In the genomic region with DNA sequence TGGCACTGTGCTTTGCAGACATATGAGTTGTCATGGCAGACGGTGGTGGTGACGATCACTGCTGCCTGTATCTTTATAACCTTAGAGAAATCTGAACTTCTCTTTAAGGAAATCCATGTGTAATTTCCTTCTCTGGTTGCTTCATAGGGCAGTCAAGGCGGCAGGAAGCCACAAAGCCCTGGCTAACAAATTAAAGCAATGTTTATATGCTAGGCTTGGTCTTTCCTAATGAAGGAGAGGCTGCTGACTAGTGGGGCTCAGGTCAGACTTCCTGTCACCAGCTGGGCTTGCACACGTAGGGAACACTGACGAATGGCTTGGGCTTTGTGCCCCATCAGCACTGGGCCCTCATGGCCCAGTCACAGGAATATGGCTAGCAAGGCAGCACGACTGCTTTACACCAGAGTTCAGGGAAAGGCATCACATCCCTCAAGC, we compare ENCODE assay signal across 12 cellular contexts. TPM values are rescaled to one million over a fixed set of nuclear protein-coding genes. Genes with fewer than 3 reads are reported as not detected.
DNase-seq lines count a peak whose midpoint lies in the region; ATAC-seq and TF ChIP-seq lines count a peak whose summit lies in the region.
"Had no signal": no experiment of that assay in that cellular context is flagged by ENCODE, and none has a peak within 500 bp of the region (broad histone marks: within the 10 kb centered on the region; RNA-seq: fewer than 3 reads in every experiment).

No MANE protein-coding gene starts in this region.

- H3K4me3 ChIP-seq in right cardiac atrium (ENCODE audit: low read length) = no peak overlapping the region
- no peak overlapping the region for H3K4me3 ChIP-seq in transverse colon
- H3K4me3 ChIP-seq in CD8-positive, alpha-beta memory T cell (ENCODE audit: low read length) = no peak overlapping the region
- H3K4me3 ChIP-seq: SK-N-MC, thyroid gland had no signal

- H3K9me3 ChIP-seq in T-helper 17 cell (ENCODE audit: control insufficient read depth, low read length, poor library complexity, severe bottlenecking) (no peaks in the 10 kb centered on the region), right cardiac atrium (ENCODE audit: control insufficient read depth, low read length) (no peaks in the 10 kb centered on the region), transverse colon (no peaks in the 10 kb centered on the region)
- H3K9me3 ChIP-seq in CD8-positive, alpha-beta memory T cell (ENCODE audit: low read length) = no peaks in the 10 kb centered on the region
- H3K9me3 ChIP-seq: thyroid gland had no signal

- TF ChIP-seq POLR2A in transverse colon (IDR thresholded peaks at IDR 0.05) = no peak

- H3K27ac ChIP-seq in right cardiac atrium (ENCODE audit: low read length) (peak overlapping the region; percentile 58), transverse colon (peak overlapping the region in 1 of 4 donors; percentile 38)
- H3K27ac ChIP-seq in CD8-positive, alpha-beta memory T cell (ENCODE audit: low read depth, low read length) = no peak overlapping the region
- H3K27ac ChIP-seq: SK-N-MC, thyroid gland had no signal

- H3K27ac Mint-ChIP-seq in T-helper 17 cell = no peak overlapping the region
- no peak overlapping the region for H3K27ac Mint-ChIP-seq in activated CD8-positive, alpha-beta T cell treated with anti-CD3 and anti-CD28 coated beads for 36 hours
- no peak overlapping the region for H3K27ac Mint-ChIP-seq in CD8-positive, alpha-beta memory T cell

- DNase-seq in T-helper 17 cell (no peak), right cardiac atrium (peak in 2 of 3 donors; percentile 23 to 39), transverse colon (peak; percentile 24), HuH-7 (ENCODE audit: low spot score) (no peak)
- DNase-seq in activated CD8-positive, alpha-beta T cell treated with anti-CD3 and anti-CD28 coated beads for 36 hours = no peak
- DNase-seq in CD8-positive, alpha-beta memory T cell = no peak
- DNase-seq: activated CD8-positive, alpha-beta memory T cell treated with anti-CD3 and anti-CD28 coated beads for 24 hours; NCI-H187 had no signal

- WGBS in right cardiac atrium = 61% methylated on average over 6 of the region's 6 CpGs
- WGBS in transverse colon (ENCODE audit: low coverage in 1 of 2), 2 donors = 74% methylated on average over 6 of the region's 6 CpGs; no CpG with 5 or more reads in 1 of the 2 donors

- CTCF ChIA-PET in activated CD8-positive, alpha-beta T cell treated with anti-CD3 and anti-CD28 coated beads for 36 hours (lab: Charles Lee) = no interaction called here
- CTCF ChIA-PET in CD8-positive, alpha-beta memory T cell (lab: Charles Lee) = no interaction called here

- in situ Hi-C loops in transverse colon (cut with MboI; ENCODE audit: low pct_ligation_motif_present in 1 of 4, low pct_unique_long_range_greater_than_20kb in 1 of 4, low sequenced_read_pairs in 3 of 4) = no loop called here

- intact Hi-C loops in right cardiac atrium (cut with DNase I) = loop anchor here in 1 of 4 donors (10.0 kb wide), 1 partner anchor 57 kb away; no protein-coding TSS in a partner anchor
- intact Hi-C loops in transverse colon (cut with DNase I; ENCODE audit: low total_unique reads) = no loop called here
- intact Hi-C loops in activated CD8-positive, alpha-beta T cell treated with anti-CD3 and anti-CD28 coated beads for 36 hours (cut with micrococcal nuclease) = no loop called here

- POLR2A ChIA-PET in activated CD8-positive, alpha-beta T cell treated with anti-CD3 and anti-CD28 coated beads for 36 hours (lab: Charles Lee) = no interaction called here
- POLR2A ChIA-PET in CD8-positive, alpha-beta memory T cell (lab: Charles Lee) = no interaction called here

- ATAC-seq in HG02885 (IDR thresholded peaks at IDR 0.05; ENCODE audit: poor library complexity, unreplicated experiment) (peak; percentile 33), T-helper 17 cell (peak; percentile 45), right cardiac atrium (peak; percentile 71 to 74), HG02571 (IDR thresholded peaks at IDR 0.05; ENCODE audit: unreplicated experiment) (no peak)
- no peak for ATAC-seq in activated CD8-positive, alpha-beta T cell treated with anti-CD3 and anti-CD28 coated beads for 36 hours

- no peak for TF ChIP-seq EP300 in transverse colon (IDR thresholded peaks at IDR 0.05; ENCODE audit: low read depth)

- H3K27me3 ChIP-seq in right cardiac atrium (ENCODE audit: control insufficient read depth, insufficient read depth) (no peaks in the 10 kb centered on the region), transverse colon (no peaks in the 10 kb centered on the region)
- H3K27me3 ChIP-seq in CD8-positive, alpha-beta memory T cell (ENCODE audit: insufficient read depth, low read length, poor library complexity, severe bottlenecking) = no peaks in the 10 kb centered on the region
- H3K27me3 ChIP-seq: thyroid gland had no signal

- peaks cover 2% of the 10 kb centered on the region for H3K36me3 Mint-ChIP-seq in T-helper 17 cell (ENCODE audit: low read depth)
- peaks cover 2% of the 10 kb centered on the region for H3K36me3 Mint-ChIP-seq in activated CD8-positive, alpha-beta T cell treated with anti-CD3 and anti-CD28 coated beads for 36 hours (ENCODE audit: low read depth)
- peaks cover 0 to 3% (median 0%) of the 10 kb centered on the region in 3 donors for H3K36me3 Mint-ChIP-seq in CD8-positive, alpha-beta memory T cell

- no peak overlapping the region for H3K4me3 Mint-ChIP-seq in T-helper 17 cell
- H3K4me3 Mint-ChIP-seq in activated CD8-positive, alpha-beta T cell treated with anti-CD3 and anti-CD28 coated beads for 36 hours = no peak overlapping the region
- no peak overlapping the region for H3K4me3 Mint-ChIP-seq in CD8-positive, alpha-beta memory T cell

- H3K4me1 ChIP-seq in right cardiac atrium (ENCODE audit: control insufficient read depth, insufficient read depth, low read length) = no peaks in the 10 kb centered on the region
- H3K4me1 ChIP-seq in transverse colon = no peaks in the 10 kb centered on the region
- H3K4me1 ChIP-seq in CD8-positive, alpha-beta memory T cell (ENCODE audit: insufficient read depth, low read length) = no peaks in the 10 kb centered on the region
- H3K4me1 ChIP-seq: thyroid gland had no signal

- TF ChIP-seq CTCF in transverse colon (IDR thresholded peaks at IDR 0.05) = no peak
- no peak for TF ChIP-seq CTCF in activated CD8-positive, alpha-beta T cell treated with anti-CD3 and anti-CD28 coated beads for 36 hours (IDR thresholded peaks at IDR 0.05)

- peaks cover 2% of the 10 kb centered on the region for H3K4me1 Mint-ChIP-seq in T-helper 17 cell
- peaks cover 4% of the 10 kb centered on the region for H3K4me1 Mint-ChIP-seq in activated CD8-positive, alpha-beta T cell treated with anti-CD3 and anti-CD28 coated beads for 36 hours (ENCODE audit: low read depth)
- H3K4me1 Mint-ChIP-seq in CD8-positive, alpha-beta memory T cell = peaks cover 0 to 5% (median 4%) of the 10 kb centered on the region in 3 donors

- H3K27me3 Mint-ChIP-seq in T-helper 17 cell = peaks cover 16% of the 10 kb centered on the region
- no peaks in the 10 kb centered on the region for H3K27me3 Mint-ChIP-seq in activated CD8-positive, alpha-beta T cell treated with anti-CD3 and anti-CD28 coated beads for 36 hours
- H3K27me3 Mint-ChIP-seq in CD8-positive, alpha-beta memory T cell = peaks cover 0 to 19% of the 10 kb centered on the region in 2 donors

- peaks cover 2% of the 10 kb centered on the region for H3K9me3 Mint-ChIP-seq in activated CD8-positive, alpha-beta T cell treated with anti-CD3 and anti-CD28 coated beads for 36 hours
- peaks cover 0 to 6% (median 3%) of the 10 kb centered on the region in 5 donors for H3K9me3 Mint-ChIP-seq in CD8-positive, alpha-beta memory T cell

- H3K36me3 ChIP-seq in transverse colon = no peaks in the 10 kb centered on the region
- H3K36me3 ChIP-seq in CD8-positive, alpha-beta memory T cell (ENCODE audit: insufficient read depth, low read length) = no peaks in the 10 kb centered on the region
- H3K36me3 ChIP-seq: thyroid gland had no signal

RNA-seq across cellular contexts. Expression of a gene that starts 30.2 kb away (rescaled TPM):
- total RNA-seq in T-helper 17 cell (10 to 100 TPM; 63.0 to 77.9 TPM), right cardiac atrium (10 to 100 TPM; 20.2 to 24.3 (median 20.5) TPM), transverse colon (100 to 1,000 TPM in 1 of 4 donors, 10 to 100 TPM in 2, 1 to 10 TPM in 1; 10.0 to 113 (median 34.7) TPM)
- 7.8 TPM for polyA plus RNA-seq in right cardiac atrium
- 10 to 100 TPM; 42.4 to 45.3 TPM for total RNA-seq in activated CD8-positive, alpha-beta T cell treated with anti-CD3 and anti-CD28 coated beads for 36 hours
- 10 to 100 TPM; 49.6 to 53.0 TPM for total RNA-seq in CD8-positive, alpha-beta memory T cell
- polyA plus RNA-seq in CD8-positive, alpha-beta memory T cell = 23.7 TPM

RNA-seq across cellular contexts. Expression of a gene that starts 45.9 kb away (rescaled TPM):
- total RNA-seq in T-helper 17 cell (not detected), right cardiac atrium (under 1 TPM in 2 of 4 donors, not detected in 2; 0.11 to 0.28 TPM), transverse colon (10 to 100 TPM in 1 of 4 donors, under 1 TPM in 2, not detected in 1; 0.16 to 11.7 (median 0.27) TPM)
- polyA plus RNA-seq in right cardiac atrium = 0.05 TPM
- total RNA-seq in activated CD8-positive, alpha-beta T cell treated with anti-CD3 and anti-CD28 coated beads for 36 hours = 1 to 10 TPM; 1.1 to 2.6 TPM
- total RNA-seq in CD8-positive, alpha-beta memory T cell = under 1 TPM; 0.38 to 0.44 TPM
- not detected for polyA plus RNA-seq in CD8-positive, alpha-beta memory T cell

Comparison
In these comparisons a context has a peak if more than half of its experiments do, and no peak if none do; other contexts are left out.
1. ATAC-seq: peak in HG02885 (single experiment), T-helper 17 cell (single experiment) and right cardiac atrium (2 of 2); none in activated CD8-positive, alpha-beta T cell treated with anti-CD3 and anti-CD28 coated beads for 36 hours (single experiment) and HG02571 (single experiment).
2. DNase-seq: peak in right cardiac atrium (2 of 3) and transverse colon (single experiment); none in T-helper 17 cell (0 of 3), activated CD8-positive, alpha-beta T cell treated with anti-CD3 and anti-CD28 coated beads for 36 hours (single experiment), HuH-7 (single experiment) and CD8-positive, alpha-beta memory T cell (0 of 5).